ENCODE assay signal across 8 cellular contexts in genomic region chr12:25957898-25958253, GRCh38. TPM values are rescaled to one million over a fixed set of nuclear protein-coding genes. Genes with fewer than 3 reads are reported as not detected.
DNase-seq lines count a peak whose midpoint lies in the region; ATAC-seq and TF ChIP-seq lines count a peak whose summit lies in the region.

No MANE protein-coding gene starts in this region.

- intact Hi-C loops in ascending aorta (cut with DNase I), result loop anchor here (1.0 to 10.0 kb wide), 9 partner anchors 39 to 703 kb away; partner anchors contain the start of genes KRAS and SSPN

- TF ChIP-seq CTCF in ascending aorta (IDR thresholded peaks at IDR 0.05) (no peak), smooth muscle cell (IDR thresholded peaks at IDR 0.05; ENCODE audit: borderline replicate concordance, insufficient read depth, poor library complexity, severe bottlenecking) (no peak)

- WGBS in HUES64, result under 1% methylated on average over 11 of the region's 11 CpGs
- 2% methylated on average over 11 of the region's 11 CpGs for WGBS in smooth muscle cell (ENCODE audit: low lambda C conversion rate)

- peaks cover 6% of the 10 kb centered on the region for H3F3A ChIP-seq in smooth muscle cell (ENCODE audit: low read depth)

- no peaks in the 10 kb centered on the region for H3K27me3 ChIP-seq in HUES64 (ENCODE audit: insufficient read depth, low read length)
- H3K27me3 ChIP-seq in ascending aorta, result no peaks in the 10 kb centered on the region
- H3K27me3 ChIP-seq in smooth muscle cell (ENCODE audit: low read depth), result no peaks in the 10 kb centered on the region

- H3K27ac ChIP-seq in HUES64 (ENCODE audit: low read depth, low read length), result peak overlapping the region; percentile 95
- H3K27ac ChIP-seq in ascending aorta, result peak overlapping the region; percentile 98 to 99
- H3K27ac ChIP-seq in smooth muscle cell (ENCODE audit: low read depth), result peak overlapping the region; percentile 97

- peaks cover 14% of the 10 kb centered on the region for H3K4me1 ChIP-seq in HUES64 (ENCODE audit: insufficient read depth, low read length)
- H3K4me1 ChIP-seq in ascending aorta, result peaks cover 3 to 29% of the 10 kb centered on the region in 2 donors
- peaks cover 11% of the 10 kb centered on the region for H3K4me1 ChIP-seq in smooth muscle cell (ENCODE audit: low read depth)

- H3K36me3 ChIP-seq in HUES64 (ENCODE audit: insufficient read depth, low read length), result no peaks in the 10 kb centered on the region; the same call in 1 of the 2 replicates
- no peaks in the 10 kb centered on the region for H3K36me3 ChIP-seq in ascending aorta
- H3K36me3 ChIP-seq in smooth muscle cell (ENCODE audit: low read depth), result peaks cover 4% of the 10 kb centered on the region

- H4K20me1 ChIP-seq in smooth muscle cell (ENCODE audit: low read depth), result peaks cover 32% of the 10 kb centered on the region

- H3K4me3 ChIP-seq in HUES64 (ENCODE audit: low read length) (peak overlapping the region; percentile 94), ascending aorta (peak overlapping the region; percentile 79 to 92), iPS-18c (ENCODE audit: insufficient read depth, low read depth, low read length) (peak overlapping the region; percentile 74), smooth muscle cell (peak overlapping the region; percentile 65)

- H3K9me3 ChIP-seq in HUES64 (ENCODE audit: insufficient read depth, low read depth, low read length), result no peaks in the 10 kb centered on the region
- no peaks in the 10 kb centered on the region for H3K9me3 ChIP-seq in ascending aorta
- H3K9me3 ChIP-seq in iPS-18c (ENCODE audit: control insufficient read depth, insufficient read depth, low read length), result no peaks in the 10 kb centered on the region
- no peaks in the 10 kb centered on the region for H3K9me3 ChIP-seq in smooth muscle cell (replicated peaks; ENCODE audit: low read depth)

- ATAC-seq in GM19324 (IDR thresholded peaks at IDR 0.05; ENCODE audit: low FRiP score, unreplicated experiment), result no peak

- DNase-seq in EL, result peak; percentile 79
- peak in 1 of 2 donors; percentile 79 for DNase-seq in ascending aorta (ENCODE audit: low spot score in 2 of 2)
- no peak for DNase-seq in smooth muscle cell (lab: John Stamatoyannopoulos, UW; ENCODE audit: unreplicated experiment)
- no peak for DNase-seq in NCI-H774 (lab: John Stamatoyannopoulos, UW)
- DNase-seq in COR-L47 (lab: John Stamatoyannopoulos, UW), result no peak

- peak overlapping the region; percentile 95 for H3K4me2 ChIP-seq in smooth muscle cell

- H3K9ac ChIP-seq in HUES64 (ENCODE audit: low read depth, low read length), result peak overlapping the region; percentile 67
- H3K9ac ChIP-seq in smooth muscle cell (ENCODE audit: low read depth), result peak overlapping the region; percentile 93

- peak overlapping the region; percentile 89 for H2AFZ ChIP-seq in smooth muscle cell (ENCODE audit: low read depth)

- H3K79me2 ChIP-seq in smooth muscle cell (ENCODE audit: low read depth), result peaks cover 30% of the 10 kb centered on the region

RNA-seq across cellular contexts. Expression of gene RASSF8, which starts 0.6 kb away (rescaled TPM):
- polyA plus RNA-seq in HUES64 (2013, experiment 1 of 2), result 16.3 TPM
- polyA plus RNA-seq in HUES64 (2013, experiment 2 of 2), result 19.5 TPM
- total RNA-seq in ascending aorta (92.1 TPM), smooth muscle cell (29.8 and 34.2 TPM in 2 replicates)
- polyA plus RNA-seq in smooth muscle cell, result 9.8 and 15.5 TPM in 2 replicates
